1 cellular context compared by ENCODE assay signal in genomic region chr12:93002278-93003054, GRCh38.
A peak's percentile ranks its signal among the peaks of the same experiment; 100 is the strongest.
TF ChIP-seq lines count a peak whose summit lies in the region.

No MANE protein-coding gene starts in this region.

TF ChIP-seq in K562, 482 proteins besides CTCF, POLR2A, EP300 and RAD21 (continued from another document and continues in another):
- TF ChIP-seq VEZF1 (CRISPR knock-in tag; IDR thresholded peaks at IDR 0.05) (no peak), ZC3H4 (CRISPR knock-in tag; IDR thresholded peaks at IDR 0.05; ENCODE audit: borderline replicate concordance) (no peak), ID3 (CRISPR knock-in tag; IDR thresholded peaks at IDR 0.05) (no peak), ID3 (tag; IDR thresholded peaks at IDR 0.05) (no peak), SMARCA5 (IDR thresholded peaks at IDR 0.05) (no peak), ZNF511 (CRISPR knock-in tag; IDR thresholded peaks at IDR 0.05) (no peak), SNRNP70 (optimal IDR thresholded peaks at IDR 0.05; ENCODE audit: low read depth, low read length) (no peak), HNRNPH1 (optimal IDR thresholded peaks at IDR 0.05; ENCODE audit: low read depth, low read length) (no peak), U2AF2 (optimal IDR thresholded peaks at IDR 0.05; ENCODE audit: low read depth, low read length) (no peak), RHOXF2B (CRISPR knock-in tag; conservative IDR thresholded peaks at IDR 0.05) (no peak), CEBPG (CRISPR knock-in tag; IDR thresholded peaks at IDR 0.05) (no peak), CEBPG (tag; conservative IDR thresholded peaks at IDR 0.05 in 1 of 2, IDR thresholded peaks at IDR 0.05 in 1 of 2) (no peak), ZNF324 (CRISPR knock-in tag; IDR thresholded peaks at IDR 0.05) (no peak), PATZ1 (CRISPR knock-in tag; IDR thresholded peaks at IDR 0.05; ENCODE audit: borderline replicate concordance) (no peak), RFX5 (IDR thresholded peaks at IDR 0.05; ENCODE audit: low read depth, low read length) (no peak), NKRF (IDR thresholded peaks at IDR 0.05; ENCODE audit: borderline replicate concordance) (no peak), CHAMP1 (IDR thresholded peaks at IDR 0.05) (peak; percentile 85), NFE2 (IDR thresholded peaks at IDR 0.05; ENCODE audit: low read depth) (no peak), IRF2 (CRISPR knock-in tag; IDR thresholded peaks at IDR 0.05) (no peak), CREB1 (IDR thresholded peaks at IDR 0.05) (no peak), CREB1 (CRISPR knock-in tag; IDR thresholded peaks at IDR 0.05) (no peak), E2F5 (CRISPR knock-in tag; IDR thresholded peaks at IDR 0.05) (no peak), ATF3 (IDR thresholded peaks at IDR 0.05) (peak; percentile 31; the same call in 1 of the 2 replicates), ATF3 (CRISPR knock-in tag; conservative IDR thresholded peaks at IDR 0.05) (no peak), ESRRA (IDR thresholded peaks at IDR 0.05; ENCODE audit: borderline replicate concordance, low read depth) (no peak), MLLT1 (IDR thresholded peaks at IDR 0.05) (no peak), TBP (optimal IDR thresholded peaks at IDR 0.05; ENCODE audit: low read depth, low read length) (no peak), ZFP91 (CRISPR knock-in tag; IDR thresholded peaks at IDR 0.05) (no peak), TGIF2 (CRISPR knock-in tag; IDR thresholded peaks at IDR 0.05) (no peak), MED1 (CRISPR knock-in tag; IDR thresholded peaks at IDR 0.05; ENCODE audit: borderline replicate concordance) (no peak), ZNF780A (CRISPR knock-in tag; IDR thresholded peaks at IDR 0.05) (no peak), MBD2 (IDR thresholded peaks at IDR 0.05; ENCODE audit: borderline replicate concordance, low read depth) (no peak), ZZZ3 (IDR thresholded peaks at IDR 0.05) (no peak), SIN3B (IDR thresholded peaks at IDR 0.05; ENCODE audit: low read depth) (no peak), STAT5B (CRISPR knock-in tag; IDR thresholded peaks at IDR 0.05) (no peak), MYBL2 (IDR thresholded peaks at IDR 0.05; ENCODE audit: low read depth) (no peak), MYBL2 (CRISPR knock-in tag; IDR thresholded peaks at IDR 0.05; ENCODE audit: borderline replicate concordance) (no peak), RNF219 (CRISPR knock-in tag; IDR thresholded peaks at IDR 0.05) (no peak), TCFL5 (CRISPR knock-in tag; conservative IDR thresholded peaks at IDR 0.05) (no peak), SMAD3 (CRISPR knock-in tag; conservative IDR thresholded peaks at IDR 0.05) (no peak), ZNF124 (CRISPR knock-in tag; IDR thresholded peaks at IDR 0.05) (no peak), ATF6 (CRISPR knock-in tag; IDR thresholded peaks at IDR 0.05) (no peak), ZNF134 (CRISPR knock-in tag; conservative IDR thresholded peaks at IDR 0.05) (no peak), ZNF655 (CRISPR knock-in tag; IDR thresholded peaks at IDR 0.05) (no peak), KAT8 (IDR thresholded peaks at IDR 0.05; ENCODE audit: low read depth) (no peak), POLR3G (IDR thresholded peaks at IDR 0.05; ENCODE audit: extremely low read depth, insufficient read length, insufficient replicate concordance) (no peak)
